8 cellular contexts compared by ENCODE assay signal in genomic region chr21:46147429-46147828, GRCh38. TPM values are rescaled to one million over a fixed set of nuclear protein-coding genes. Genes with fewer than 3 reads are reported as not detected.
DNase-seq lines count a peak whose midpoint lies in the region; ATAC-seq, FAIRE-seq and TF ChIP-seq lines count a peak whose summit lies in the region.
"Not testable (repeated sequence)": the region's sequence is repeated elsewhere in the genome, so short reads cannot be mapped to it uniquely, and the experiment has no call there.

No MANE protein-coding gene starts in this region.

- FAIRE-seq in GM18507 (lab: Jason Lieb, UNC): peak; percentile 58

- TF ChIP-seq CTCF in AG04450 (IDR thresholded peaks at IDR 0.05; ENCODE audit: low read depth, low read length): peak; percentile 74

- not testable (repeated sequence) for H3K27ac ChIP-seq in AG04450 (ENCODE audit: low read depth, low read length)

- CTCF ChIA-PET in AG04450 (lab: Charles Lee): interaction anchor here (0.7 to 0.9 kb wide), 2 partner anchors 43 to 68 kb away, joined by 3 to 10 read pairs; no protein-coding TSS in a partner anchor
- CTCF ChIA-PET in activated CD8-positive, alpha-beta memory T cell treated with anti-CD3 and anti-CD28 coated beads, Interleukin-2, amount 10 ng/mL, durations not matched to agents 7 days and 5 days (lab: Charles Lee): interaction anchor here (0.9 kb wide), 1 partner anchor 137 kb away, joined by 4 read pairs; no protein-coding TSS in a partner anchor

- H3K27me3 Mint-ChIP-seq in activated CD8-positive, alpha-beta memory T cell treated with anti-CD3 and anti-CD28 coated beads, Interleukin-2, amount 10 ng/mL, durations not matched to agents 7 days and 5 days: not testable (repeated sequence)

- H3K4me3 ChIP-seq in AG04450 (ENCODE audit: low read depth, low read length): not testable (repeated sequence)

- not testable (repeated sequence) for H3K4me3 Mint-ChIP-seq in activated CD8-positive, alpha-beta memory T cell treated with anti-CD3 and anti-CD28 coated beads, Interleukin-2, amount 10 ng/mL, durations not matched to agents 7 days and 5 days

- H3K27me3 ChIP-seq in AG04450 (ENCODE audit: control insufficient read depth, insufficient read depth, low read length): not testable (repeated sequence)

- H3K9me3 ChIP-seq in AG04450 (ENCODE audit: control insufficient read depth, insufficient read depth, low read length): not testable (repeated sequence)

- H3K27ac Mint-ChIP-seq in activated CD8-positive, alpha-beta memory T cell treated with anti-CD3 and anti-CD28 coated beads, Interleukin-2, amount 10 ng/mL, durations not matched to agents 7 days and 5 days: not testable (repeated sequence)

- POLR2A ChIA-PET in AG04450 (lab: Yijun Ruan, JAX): not testable (repeated sequence)

- ATAC-seq in activated CD8-positive, alpha-beta memory T cell treated with anti-CD3 and anti-CD28 coated beads, Interleukin-2, amount 10 ng/mL, durations not matched to agents 7 days and 5 days: not testable (repeated sequence)

- not testable (repeated sequence) for H3K36me3 Mint-ChIP-seq in activated CD8-positive, alpha-beta memory T cell treated with anti-CD3 and anti-CD28 coated beads, Interleukin-2, amount 10 ng/mL, durations not matched to agents 7 days and 5 days

- not testable (repeated sequence) for DNase-seq in AG04450 (ENCODE audit: low read depth, low spot score); GM18507 (ENCODE audit: extremely low spot score, insufficient read length, low read depth)
- peak; percentile 10 for DNase-seq in NCI-H1436 treated with DMSO at 0.1 percent for 48 hours (lab: John Stamatoyannopoulos, UW)
- peak; percentile 4 for DNase-seq in SHP77 treated with DMSO at 0.1 percent for 48 hours (lab: John Stamatoyannopoulos, UW)
- peak; percentile 73 for DNase-seq in activated CD8-positive, alpha-beta memory T cell treated with anti-CD3 and anti-CD28 coated beads, Interleukin-2, amount 10 ng/mL, durations not matched to agents 7 days and 5 days
- DNase-seq in dermis blood vessel endothelial cell: peak; percentile 80
- peak; percentile 58 for DNase-seq in kidney tubule cell (ENCODE audit: low spot score)
- peak; percentile 51 for DNase-seq in stimulated activated CD4-positive, alpha-beta T cell treated with anti-CD3 and anti-CD28 coated beads, Interleukin-1b, Interleukin-23, amount 100 ng/mL, for 48 hours

- not testable (repeated sequence) for H3K9me3 Mint-ChIP-seq in activated CD8-positive, alpha-beta memory T cell treated with anti-CD3 and anti-CD28 coated beads, Interleukin-2, amount 10 ng/mL, durations not matched to agents 7 days and 5 days (ENCODE audit: low read depth)

- H3K4me1 Mint-ChIP-seq in activated CD8-positive, alpha-beta memory T cell treated with anti-CD3 and anti-CD28 coated beads, Interleukin-2, amount 10 ng/mL, durations not matched to agents 7 days and 5 days: peaks cover 11% of the 10 kb centered on the region

RNA-seq across cellular contexts. Expression of gene FTCD, which starts 8.0 kb away (rescaled TPM):
- polyA plus RNA-seq in AG04450 (2011; rRNA removed): not detected in 2 replicates
- not detected in 2 replicates for polyA minus RNA-seq in AG04450 (2011; rRNA and poly(A)+ RNA removed)
- total RNA-seq in activated CD8-positive, alpha-beta memory T cell treated with anti-CD3 and anti-CD28 coated beads, Interleukin-2, amount 10 ng/mL, durations not matched to agents 7 days and 5 days: not detected
- total RNA-seq in dermis blood vessel endothelial cell: 0.05 and 0.17 TPM in 2 replicates

RNA-seq across cellular contexts. Expression of gene SPATC1L, which starts 36.8 kb away (rescaled TPM):
- polyA plus RNA-seq in AG04450 (2011; rRNA removed): 1.6 and 2.9 TPM in 2 replicates
- polyA minus RNA-seq in AG04450 (2011; rRNA and poly(A)+ RNA removed): 1.8 and 2.3 TPM in 2 replicates
- total RNA-seq in activated CD8-positive, alpha-beta memory T cell treated with anti-CD3 and anti-CD28 coated beads, Interleukin-2, amount 10 ng/mL, durations not matched to agents 7 days and 5 days: 1 to 10 TPM; 4.2 to 4.8 TPM
- 6.1 and 9.4 TPM in 2 replicates for total RNA-seq in dermis blood vessel endothelial cell

RNA-seq across cellular contexts. Expression of gene COL6A2, which starts 49.5 kb away (rescaled TPM):
- 454 and 676 TPM in 2 replicates for polyA plus RNA-seq in AG04450 (2011; rRNA removed)
- 266 and 343 TPM in 2 replicates for polyA minus RNA-seq in AG04450 (2011; rRNA and poly(A)+ RNA removed)
- 10 to 100 TPM in 1 of 2 experiments, 1 to 10 TPM in 1; 5.0 to 17.9 TPM for total RNA-seq in activated CD8-positive, alpha-beta memory T cell treated with anti-CD3 and anti-CD28 coated beads, Interleukin-2, amount 10 ng/mL, durations not matched to agents 7 days and 5 days
- total RNA-seq in dermis blood vessel endothelial cell: 17.5 and 24.0 TPM in 2 replicates
